Comparison of ENCODE assay signal across 1 cellular context in the genomic region with DNA sequence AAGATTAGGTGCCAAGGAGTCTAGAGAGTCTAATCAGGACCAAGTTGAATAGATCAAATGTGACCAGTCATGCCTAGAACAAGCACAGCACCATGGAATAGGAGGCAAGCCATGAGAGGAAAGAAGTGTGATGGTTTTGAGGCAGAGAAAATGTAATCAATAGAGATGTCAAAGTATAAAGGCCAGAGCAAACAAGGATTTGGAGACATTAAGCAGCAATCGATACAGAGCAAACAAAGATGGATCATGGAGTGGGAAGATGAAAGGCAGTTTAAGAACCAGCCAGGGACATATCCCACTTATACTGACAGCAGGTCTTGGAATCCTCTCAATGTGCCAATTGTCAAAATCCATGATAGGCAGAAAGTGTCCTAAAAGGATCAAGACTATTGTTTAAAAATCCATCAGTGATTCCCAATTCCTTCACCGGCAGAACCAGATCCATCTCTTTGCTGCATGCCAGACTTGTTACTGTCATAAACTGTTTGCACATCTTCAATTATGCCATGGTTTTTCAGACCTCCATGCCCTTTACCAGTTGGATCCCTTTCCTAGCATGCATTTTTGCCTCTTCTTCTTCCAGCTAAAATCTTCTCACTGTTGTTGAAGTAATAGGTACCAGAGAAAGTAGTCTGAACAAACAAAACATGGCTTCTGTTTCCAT.
A peak's percentile ranks its signal among the peaks of the same experiment; 100 is the strongest.
TF ChIP-seq lines count a peak whose summit lies in the region.

No MANE protein-coding gene starts in this region.

TF ChIP-seq in HepG2, 621 proteins besides CTCF, POLR2A, EP300 and RAD21 (continued from another document and continues in another):
- TF ChIP-seq TFDP2 (CRISPR knock-in tag; IDR thresholded peaks at IDR 0.05) (no peak), CC2D1A (CRISPR knock-in tag; IDR thresholded peaks at IDR 0.05) (no peak), ISL2 (CRISPR knock-in tag; IDR thresholded peaks at IDR 0.05) (peak; percentile 97), MIER2 (CRISPR knock-in tag; IDR thresholded peaks at IDR 0.05) (no peak), ZNF839 (CRISPR knock-in tag; IDR thresholded peaks at IDR 0.05; ENCODE audit: borderline replicate concordance) (no peak), SKIL (CRISPR knock-in tag; IDR thresholded peaks at IDR 0.05; ENCODE audit: borderline replicate concordance) (no peak), ZNF552 (CRISPR knock-in tag; IDR thresholded peaks at IDR 0.05; ENCODE audit: borderline replicate concordance) (no peak), PBX2 (CRISPR knock-in tag; IDR thresholded peaks at IDR 0.05) (0 out of 2 replicates have a peak, but pooled peaks have one; percentile 18), ZNF530 (CRISPR knock-in tag; IDR thresholded peaks at IDR 0.05; ENCODE audit: low read depth) (no peak), TARDBP (CRISPR knock-in tag; IDR thresholded peaks at IDR 0.05) (0 out of 2 replicates have a peak, but pooled peaks have one; percentile 37), JUNB (CRISPR knock-in tag; IDR thresholded peaks at IDR 0.05; ENCODE audit: borderline replicate concordance) (0 out of 2 replicates have a peak, but pooled peaks have one; percentile 51), ZC3H4 (CRISPR knock-in tag; IDR thresholded peaks at IDR 0.05; ENCODE audit: borderline replicate concordance) (no peak), IKZF5 (CRISPR knock-in tag; IDR thresholded peaks at IDR 0.05) (no peak), MAFG (CRISPR knock-in tag; IDR thresholded peaks at IDR 0.05) (no peak), SP5 (CRISPR knock-in tag; IDR thresholded peaks at IDR 0.05; ENCODE audit: borderline replicate concordance, low read depth) (no peak), TEAD3 (CRISPR knock-in tag; optimal IDR thresholded peaks at IDR 0.05; ENCODE audit: borderline replicate concordance) (peak; percentile 24), NCOA2 (CRISPR knock-in tag; IDR thresholded peaks at IDR 0.05) (peak; percentile 65), ZSCAN12 (CRISPR knock-in tag; IDR thresholded peaks at IDR 0.05) (no peak), ZNF432 (CRISPR knock-in tag; IDR thresholded peaks at IDR 0.05; ENCODE audit: borderline replicate concordance) (no peak), HMG20B (CRISPR knock-in tag; conservative IDR thresholded peaks at IDR 0.05) (0 out of 2 replicates have a peak, but pooled peaks have one; percentile 38), NFE2L1 (CRISPR knock-in tag; IDR thresholded peaks at IDR 0.05; ENCODE audit: borderline replicate concordance) (no peak), SNAPC2 (CRISPR knock-in tag; IDR thresholded peaks at IDR 0.05) (no peak), ZSCAN9 (CRISPR knock-in tag; IDR thresholded peaks at IDR 0.05; ENCODE audit: borderline replicate concordance) (no peak), HDAC1 (CRISPR knock-in tag; IDR thresholded peaks at IDR 0.05) (peak; percentile 31; the same call in 1 of the 2 replicates), TCF7 (IDR thresholded peaks at IDR 0.05; ENCODE audit: low read depth) (peak; percentile 94), ZNF891 (CRISPR knock-in tag; IDR thresholded peaks at IDR 0.05) (no peak), FUBP1 (CRISPR knock-in tag; IDR thresholded peaks at IDR 0.05; ENCODE audit: borderline replicate concordance) (no peak), RBM39 (IDR thresholded peaks at IDR 0.05; ENCODE audit: low read depth, low read length, poor library complexity, severe bottlenecking) (no peak), RERE (CRISPR knock-in tag; IDR thresholded peaks at IDR 0.05; ENCODE audit: low read depth) (peak; percentile 89), THAP8 (CRISPR knock-in tag; IDR thresholded peaks at IDR 0.05; ENCODE audit: borderline replicate concordance) (no peak), STAT5B (CRISPR knock-in tag; IDR thresholded peaks at IDR 0.05) (no peak), FOXJ3 (CRISPR knock-in tag; IDR thresholded peaks at IDR 0.05; ENCODE audit: borderline replicate concordance) (peak; percentile 67; the same call in 1 of the 2 replicates), SPEN (CRISPR knock-in tag; IDR thresholded peaks at IDR 0.05; ENCODE audit: low read depth) (no peak), PAX8 (CRISPR knock-in tag; IDR thresholded peaks at IDR 0.05; ENCODE audit: borderline replicate concordance) (no peak), SRF (IDR thresholded peaks at IDR 0.05; ENCODE audit: low read depth, low read length) (no peak), HOXA7 (CRISPR knock-in tag; IDR thresholded peaks at IDR 0.05) (no peak), MEF2D (CRISPR knock-in tag; IDR thresholded peaks at IDR 0.05) (no peak), TAF15 (IDR thresholded peaks at IDR 0.05; ENCODE audit: low read depth, low read length, poor library complexity, severe bottlenecking) (no peak), MEIS1 (CRISPR knock-in tag; IDR thresholded peaks at IDR 0.05; ENCODE audit: borderline replicate concordance) (peak; percentile 61; the same call in 1 of the 2 replicates), RXRB (CRISPR knock-in tag; IDR thresholded peaks at IDR 0.05; ENCODE audit: borderline replicate concordance) (0 out of 2 replicates have a peak, but pooled peaks have one; percentile 44), PITX1 (CRISPR knock-in tag; IDR thresholded peaks at IDR 0.05) (peak; percentile 97), ZNF331 (CRISPR knock-in tag; IDR thresholded peaks at IDR 0.05) (peak; percentile 26; the same call in 1 of the 2 replicates), GATAD2A (CRISPR knock-in tag; IDR thresholded peaks at IDR 0.05) (peak; percentile 70; the same call in 1 of the 2 replicates), NAIF1 (CRISPR knock-in tag; IDR thresholded peaks at IDR 0.05; ENCODE audit: borderline replicate concordance) (no peak), TCF7L2 (IDR thresholded peaks at IDR 0.05; ENCODE audit: low read depth, low read length) (peak; percentile 91; the same call in 1 of the 2 replicates), ZNF337 (CRISPR knock-in tag; IDR thresholded peaks at IDR 0.05; ENCODE audit: borderline replicate concordance, low read depth) (no peak), ZNF235 (CRISPR knock-in tag; IDR thresholded peaks at IDR 0.05; ENCODE audit: borderline replicate concordance) (no peak)
- TF ChIP-seq, protein P1, sequence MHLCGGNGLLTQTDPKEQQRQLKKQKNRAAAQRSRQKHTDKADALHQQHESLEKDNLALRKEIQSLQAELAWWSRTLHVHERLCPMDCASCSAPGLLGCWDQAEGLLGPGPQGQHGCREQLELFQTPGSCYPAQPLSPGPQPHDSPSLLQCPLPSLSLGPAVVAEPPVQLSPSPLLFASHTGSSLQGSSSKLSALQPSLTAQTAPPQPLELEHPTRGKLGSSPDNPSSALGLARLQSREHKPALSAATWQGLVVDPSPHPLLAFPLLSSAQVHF (CRISPR knock-in tag; IDR thresholded peaks at IDR 0.05): no peak
- TF ChIP-seq, protein P2, sequence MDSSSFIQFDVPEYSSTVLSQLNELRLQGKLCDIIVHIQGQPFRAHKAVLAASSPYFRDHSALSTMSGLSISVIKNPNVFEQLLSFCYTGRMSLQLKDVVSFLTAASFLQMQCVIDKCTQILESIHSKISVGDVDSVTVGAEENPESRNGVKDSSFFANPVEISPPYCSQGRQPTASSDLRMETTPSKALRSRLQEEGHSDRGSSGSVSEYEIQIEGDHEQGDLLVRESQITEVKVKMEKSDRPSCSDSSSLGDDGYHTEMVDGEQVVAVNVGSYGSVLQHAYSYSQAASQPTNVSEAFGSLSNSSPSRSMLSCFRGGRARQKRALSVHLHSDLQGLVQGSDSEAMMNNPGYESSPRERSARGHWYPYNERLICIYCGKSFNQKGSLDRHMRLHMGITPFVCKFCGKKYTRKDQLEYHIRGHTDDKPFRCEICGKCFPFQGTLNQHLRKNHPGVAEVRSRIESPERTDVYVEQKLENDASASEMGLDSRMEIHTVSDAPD (CRISPR knock-in tag; IDR thresholded peaks at IDR 0.05): peak; percentile 60; the same call in 1 of the 2 replicates
